In the genomic region with DNA sequence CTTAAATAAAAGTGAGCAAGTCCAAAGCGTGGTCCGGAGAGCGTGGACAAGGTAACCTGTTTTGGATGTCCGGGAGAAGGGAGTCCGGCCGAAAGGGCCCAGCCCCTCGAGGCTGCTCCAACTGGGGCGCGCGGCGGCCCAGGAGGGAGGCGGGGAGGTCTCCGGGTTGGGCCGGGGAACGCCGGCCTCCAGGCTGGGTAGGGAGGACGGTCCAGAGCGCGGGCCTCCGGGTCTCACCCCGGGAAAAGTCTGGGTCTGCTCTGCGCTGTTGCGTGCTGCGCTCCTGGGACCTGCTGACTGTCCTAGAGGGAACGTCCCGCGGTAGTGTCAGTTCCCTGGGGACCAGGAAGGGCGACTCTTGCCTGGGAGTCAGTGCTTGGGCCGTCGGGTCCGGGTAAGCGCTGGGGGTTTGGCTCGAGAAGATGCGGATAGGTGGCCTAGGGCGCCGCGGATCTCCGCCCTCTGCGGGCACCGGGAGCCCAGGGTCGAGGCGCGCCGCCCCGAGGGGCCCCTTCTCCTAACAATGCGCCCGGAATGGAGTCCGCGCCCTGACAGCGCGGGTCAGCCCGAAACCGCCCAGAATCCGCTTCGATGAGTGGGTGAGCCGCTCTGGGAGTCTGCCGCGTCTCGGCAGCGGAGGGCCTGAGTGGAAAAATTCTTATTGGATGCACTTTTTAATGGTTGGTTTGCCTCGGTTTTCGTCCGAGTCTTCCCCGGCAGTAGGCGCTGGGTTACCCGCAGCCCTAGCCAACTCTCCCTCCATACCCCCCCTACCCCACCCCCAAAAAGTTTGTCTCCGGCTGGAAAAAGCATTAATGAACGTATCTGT, we compare ENCODE assay signal across 1 cellular context.
TF ChIP-seq lines count a peak whose summit lies in the region.

No MANE protein-coding gene starts in this region.

TF ChIP-seq in H1, 55 proteins besides CTCF, POLR2A, EP300 and RAD21 (continued from another document):
- TF ChIP-seq SP2 (IDR thresholded peaks at IDR 0.05; ENCODE audit: low read length) = no peak
- TF ChIP-seq CEBPB (IDR thresholded peaks at IDR 0.05; ENCODE audit: low read depth, low read length) = no peak
- peak; percentile 88 for TF ChIP-seq SUZ12 (IDR thresholded peaks at IDR 0.05; ENCODE audit: low read length)
- no peak for TF ChIP-seq JUN (IDR thresholded peaks at IDR 0.05; ENCODE audit: low read depth, low read length)
- no peak for TF ChIP-seq POLR2AphosphoS5 (IDR thresholded peaks at IDR 0.05; ENCODE audit: low read depth, low read length)
- no peak for TF ChIP-seq RFX5 (IDR thresholded peaks at IDR 0.05; ENCODE audit: borderline replicate concordance, low read depth, low read length)
- TF ChIP-seq CHD2 (IDR thresholded peaks at IDR 0.05; ENCODE audit: low read length) = no peak
- no peak for TF ChIP-seq HDAC2 (IDR thresholded peaks at IDR 0.05; ENCODE audit: borderline replicate concordance in 1 of 2, low read depth in 2 of 2, low read length in 2 of 2)
- TF ChIP-seq KDM4A (IDR thresholded peaks at IDR 0.05; ENCODE audit: low read depth, low read length, severe bottlenecking) = peak; percentile 85
- TF ChIP-seq SAP30 (IDR thresholded peaks at IDR 0.05; ENCODE audit: insufficient read depth, insufficient replicate concordance, low read length) = no peak
- no peak for TF ChIP-seq TAF1 (IDR thresholded peaks at IDR 0.05; ENCODE audit: low read depth, low read length)
- 0 out of 2 replicates have a peak, but pooled peaks have one; percentile 20 for TF ChIP-seq PHF8 (conservative IDR thresholded peaks at IDR 0.05; ENCODE audit: low read depth, low read length)
- no peak for TF ChIP-seq BCL11A (IDR thresholded peaks at IDR 0.05; ENCODE audit: low read depth in 2 of 2, low read length in 2 of 2)
- TF ChIP-seq SIN3A (conservative IDR thresholded peaks at IDR 0.05 in 1 of 2, IDR thresholded peaks at IDR 0.05 in 1 of 2; ENCODE audit: low read depth in 1 of 2, low read length in 2 of 2) = no peak; a peak in 1 of 4 replicates
- no peak for TF ChIP-seq NANOG (IDR thresholded peaks at IDR 0.05; ENCODE audit: insufficient read depth, low read depth, low read length, poor library complexity, severe bottlenecking)
- TF ChIP-seq GTF2F1 (IDR thresholded peaks at IDR 0.05; ENCODE audit: borderline replicate concordance, low read depth, low read length) = no peak
- TF ChIP-seq EZH2 (IDR thresholded peaks at IDR 0.05; ENCODE audit: low read depth, low read length, severe bottlenecking) = peak; percentile 62
- TF ChIP-seq, protein P1, sequence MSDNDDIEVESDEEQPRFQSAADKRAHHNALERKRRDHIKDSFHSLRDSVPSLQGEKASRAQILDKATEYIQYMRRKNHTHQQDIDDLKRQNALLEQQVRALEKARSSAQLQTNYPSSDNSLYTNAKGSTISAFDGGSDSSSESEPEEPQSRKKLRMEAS (IDR thresholded peaks at IDR 0.05) = no peak
- TF ChIP-seq JUND (IDR thresholded peaks at IDR 0.05; ENCODE audit: low read length) = no peak
- TF ChIP-seq TBP (IDR thresholded peaks at IDR 0.05; ENCODE audit: low read depth, low read length) = no peak
- no peak for TF ChIP-seq TAF7 (optimal IDR thresholded peaks at IDR 0.05; ENCODE audit: borderline replicate concordance, low read depth, low read length)
- TF ChIP-seq RNF2 (IDR thresholded peaks at IDR 0.05; ENCODE audit: borderline replicate concordance, low read depth, low read length, missing control alignments, poor library complexity, severe bottlenecking) = peak; percentile 93
- no peak for TF ChIP-seq MAFK (IDR thresholded peaks at IDR 0.05; ENCODE audit: low read depth, low read length)
- TF ChIP-seq CBX8 (IDR thresholded peaks at IDR 0.05; ENCODE audit: borderline replicate concordance, low read depth, low read length) = peak; percentile 62; the same call in 1 of the 2 replicates
- no peak for TF ChIP-seq SP1 (IDR thresholded peaks at IDR 0.05; ENCODE audit: low read depth, low read length)
TF ChIP-seq in H1: peak in this region for 6.
